ENCODE assay signal across 18 cellular contexts in genomic region chr9:115134941-115135340, GRCh38. TPM values are rescaled to one million over a fixed set of nuclear protein-coding genes. Genes with fewer than 3 reads are reported as not detected.
DNase-seq lines count a peak whose midpoint lies in the region; ATAC-seq, FAIRE-seq and TF ChIP-seq lines count a peak whose summit lies in the region.
"Had no signal": no experiment of that assay in that cellular context is flagged by ENCODE, and none has a peak within 500 bp of the region (broad histone marks: within the 10 kb centered on the region; RNA-seq: fewer than 3 reads in every experiment).

No MANE protein-coding gene starts in this region.

- H3K27ac Mint-ChIP-seq in astrocyte (ENCODE audit: unreplicated experiment) = no peak overlapping the region
- H3K27ac Mint-ChIP-seq: CD4-positive, CD25-positive, alpha-beta regulatory T cell had no signal

- no peak overlapping the region for H3K4me3 Mint-ChIP-seq in astrocyte (ENCODE audit: unreplicated experiment)
- H3K4me3 Mint-ChIP-seq: CD4-positive, CD25-positive, alpha-beta regulatory T cell had no signal

- H2BK15ac ChIP-seq in mesendoderm (replicated peaks; ENCODE audit: low read depth) = no peak overlapping the region

- 61% methylated on average over 4 of the region's 4 CpGs for WGBS in hepatocyte (ENCODE audit: low lambda C conversion rate, missing lambda C conversion rate)
- WGBS in stomach, 5 donors = 67 to 77% (median 71%) methylated on average over 4 of the region's 4 CpGs
- WGBS in mesendoderm (ENCODE audit: extremely low coverage, insufficient coverage, low lambda C conversion rate) = no CpG with 5 or more reads among the region's 4 CpGs
- WGBS in aorta, 2 donors = 66 to 71% methylated on average over 4 of the region's 4 CpGs
- 59 to 69% (median 62%) methylated on average over 4 of the region's 4 CpGs for WGBS in adrenal gland, 4 donors

- ATAC-seq in HG02798 (IDR thresholded peaks at IDR 0.05; ENCODE audit: poor library complexity, unreplicated experiment) (no peak), aorta (ENCODE audit: low FRiP score) (no peak)

- no peak overlapping the region for H3K56ac ChIP-seq in mesendoderm (ENCODE audit: low read length)

- no peak overlapping the region for H3K9ac ChIP-seq in astrocyte (ENCODE audit: low read length)
- H3K9ac ChIP-seq in mesendoderm (ENCODE audit: low read length) = no peak overlapping the region

- H3K79me1 ChIP-seq in mesendoderm (ENCODE audit: low read length) = no peaks in the 10 kb centered on the region

- no peak for TF ChIP-seq EP300 in stomach (IDR thresholded peaks at IDR 0.05)

- H2BK5ac ChIP-seq in mesendoderm (ENCODE audit: low read length) = no peak overlapping the region

- peaks cover 22% of the 10 kb centered on the region for H3K4me1 Mint-ChIP-seq in astrocyte (ENCODE audit: low read depth, unreplicated experiment)
- H3K4me1 Mint-ChIP-seq: CD4-positive, CD25-positive, alpha-beta regulatory T cell had no signal

- H2AFZ ChIP-seq in astrocyte (ENCODE audit: low read depth, low read length) = no peak overlapping the region
- H2AFZ ChIP-seq in hepatocyte = no peak overlapping the region

- no peaks in the 10 kb centered on the region for H3K36me3 Mint-ChIP-seq in astrocyte (ENCODE audit: low read depth, unreplicated experiment)
- H3K36me3 Mint-ChIP-seq: CD4-positive, CD25-positive, alpha-beta regulatory T cell had no signal

- H4K5ac ChIP-seq in mesendoderm (ENCODE audit: low read length) = no peak overlapping the region

- H3K4me1 ChIP-seq in astrocyte (ENCODE audit: insufficient read depth, low read length) (peaks cover 19% of the 10 kb centered on the region), hepatocyte (ENCODE audit: insufficient read depth) (no peaks in the 10 kb centered on the region), stomach (no peaks in the 10 kb centered on the region), mesendoderm (ENCODE audit: control insufficient read depth, low read depth, low read length) (no peaks in the 10 kb centered on the region), aorta (ENCODE audit: control insufficient read depth in 1 of 2, insufficient read depth in 2 of 2, low read length in 2 of 2) (no peaks in the 10 kb centered on the region), adrenal gland (replicated peaks in 1 of 2) (no peaks in the 10 kb centered on the region)

- no peak overlapping the region for H3K27ac ChIP-seq in astrocyte (ENCODE audit: low read depth, low read length)
- peak overlapping the region; percentile 2 for H3K27ac ChIP-seq in hepatocyte
- peak overlapping the region in 3 of 5 donors; percentile 10 to 31 (median 26) for H3K27ac ChIP-seq in stomach
- H3K27ac ChIP-seq in mesendoderm (ENCODE audit: low read depth, low read length) = no peak overlapping the region
- no peak overlapping the region for H3K27ac ChIP-seq in aorta (ENCODE audit: low read depth in 1 of 2, low read length in 2 of 2)
- no peak overlapping the region for H3K27ac ChIP-seq in adrenal gland

- no peak for TF ChIP-seq POLR2A in stomach (IDR thresholded peaks at IDR 0.05)
- no peak for TF ChIP-seq POLR2A in adrenal gland (IDR thresholded peaks at IDR 0.05)

- peak; percentile 91 for FAIRE-seq in astrocyte (lab: Jason Lieb, UNC)
- FAIRE-seq: G401.6 had no signal

- H3K9me3 ChIP-seq in astrocyte (ENCODE audit: insufficient read depth, low read depth, low read length) = no peaks in the 10 kb centered on the region
- H3K9me3 ChIP-seq in hepatocyte (ENCODE audit: low read depth) = no peaks in the 10 kb centered on the region
- H3K9me3 ChIP-seq in stomach = no peaks in the 10 kb centered on the region
- H3K9me3 ChIP-seq in aorta (ENCODE audit: control insufficient read depth, low read length) = no peaks in the 10 kb centered on the region
- H3K9me3 ChIP-seq in adrenal gland (replicated peaks in 1 of 3) = no peaks in the 10 kb centered on the region

- H4K8ac ChIP-seq in mesendoderm (ENCODE audit: low read depth, low read length) = no peak overlapping the region

- H2AK5ac ChIP-seq in mesendoderm (ENCODE audit: low read length) = no peak overlapping the region

- no peak overlapping the region for H2BK120ac ChIP-seq in mesendoderm (ENCODE audit: low read depth, low read length)

- H3K18ac ChIP-seq in mesendoderm (ENCODE audit: low read length) = no peak overlapping the region

- no peaks in the 10 kb centered on the region for H3K79me2 ChIP-seq in astrocyte (ENCODE audit: insufficient read depth, low read length)
- no peaks in the 10 kb centered on the region for H3K79me2 ChIP-seq in hepatocyte
- H3K79me2 ChIP-seq in mesendoderm (ENCODE audit: control insufficient read depth, insufficient read depth, low read length) = no peaks in the 10 kb centered on the region

- no peaks in the 10 kb centered on the region for H4K20me1 ChIP-seq in astrocyte (ENCODE audit: insufficient read depth, low read length)
- H4K20me1 ChIP-seq in hepatocyte (ENCODE audit: insufficient read depth, poor library complexity, severe bottlenecking) = no peaks in the 10 kb centered on the region

- DNase-seq in ELR (ENCODE audit: low read depth) (peak; percentile 37), astrocyte (ENCODE audit: low read depth) (peak; percentile 27), hepatocyte (ENCODE audit: low spot score) (no peak), stomach (no peak), mesendoderm (no peak), aorta (no peak), adrenal gland (no peak)
- DNase-seq: CD4-positive, CD25-positive, alpha-beta regulatory T cell; DMS79; H7; KBM-7; MV-4-11; NCI-H1417; NCI-H1930; NCI-H69; SIG-M5 had no signal

- H3K4ac ChIP-seq in mesendoderm (ENCODE audit: low read depth, low read length) = no peak overlapping the region

- no peaks in the 10 kb centered on the region for H3K27me3 Mint-ChIP-seq in astrocyte (ENCODE audit: low read depth, unreplicated experiment)

- H3K4me3 ChIP-seq in astrocyte (ENCODE audit: insufficient read depth, low read depth, low read length) (no peak overlapping the region), hepatocyte (no peak overlapping the region), stomach (no peak overlapping the region), mesendoderm (ENCODE audit: low read length) (no peak overlapping the region), aorta (ENCODE audit: low read length in 2 of 2) (no peak overlapping the region), adrenal gland (no peak overlapping the region)

- no peak overlapping the region for H3K23ac ChIP-seq in mesendoderm (ENCODE audit: low read length)

- H3K27me3 ChIP-seq in astrocyte (ENCODE audit: insufficient read depth, low read length) = no peaks in the 10 kb centered on the region
- H3K27me3 ChIP-seq in hepatocyte = no peaks in the 10 kb centered on the region
- H3K27me3 ChIP-seq in stomach = no peaks in the 10 kb centered on the region
- H3K27me3 ChIP-seq in mesendoderm (ENCODE audit: insufficient read depth, low read length, poor library complexity) = no peaks in the 10 kb centered on the region
- no peaks in the 10 kb centered on the region for H3K27me3 ChIP-seq in aorta (ENCODE audit: control insufficient read depth in 1 of 2, insufficient read depth in 2 of 2, low read length in 1 of 2)
- H3K27me3 ChIP-seq in adrenal gland = no peaks in the 10 kb centered on the region

- intact Hi-C loops in stomach (cut with DNase I; ENCODE audit: low total_unique reads) (no loop called here), aorta (cut with DNase I) (no loop called here), adrenal gland (cut with DNase I) (no loop called here)

- H3K4me2 ChIP-seq in astrocyte (ENCODE audit: low read length) = no peak overlapping the region
- no peak overlapping the region for H3K4me2 ChIP-seq in hepatocyte
- H3K4me2 ChIP-seq in mesendoderm (ENCODE audit: low read length) = no peak overlapping the region

- TF ChIP-seq CTCF in astrocyte (IDR thresholded peaks at IDR 0.05; ENCODE audit: insufficient read depth, low read depth, low read length) (no peak), hepatocyte (IDR thresholded peaks at IDR 0.05; ENCODE audit: poor library complexity) (no peak), stomach (IDR thresholded peaks at IDR 0.05) (no peak), adrenal gland (IDR thresholded peaks at IDR 0.05) (no peak)

- H3K9me3 Mint-ChIP-seq in astrocyte (ENCODE audit: unreplicated experiment) = peaks cover 4% of the 10 kb centered on the region

- H3K9me2 ChIP-seq in hepatocyte (replicated peaks; ENCODE audit: insufficient read depth) = no peaks in the 10 kb centered on the region

- H3K36me3 ChIP-seq in astrocyte (ENCODE audit: insufficient read depth, low read length) (no peaks in the 10 kb centered on the region), hepatocyte (replicated peaks; ENCODE audit: insufficient read depth, low read depth) (no peaks in the 10 kb centered on the region), stomach (no peaks in the 10 kb centered on the region), mesendoderm (ENCODE audit: control insufficient read depth, insufficient read depth, low read length) (no peaks in the 10 kb centered on the region), aorta (ENCODE audit: control insufficient read depth in 1 of 2, insufficient read depth in 2 of 2, low read length in 1 of 2) (no peaks in the 10 kb centered on the region), adrenal gland (replicated peaks in 1 of 2) (no peaks in the 10 kb centered on the region)

RNA-seq across cellular contexts. Expression of gene TNC, which starts 17.0 kb away (rescaled TPM):
- total RNA-seq in astrocyte = 747 and 1,099 TPM in 2 replicates
- total RNA-seq in hepatocyte = 18.1 and 20.9 TPM in 2 replicates
- 12.7 and 24.6 TPM in 2 replicates for polyA plus RNA-seq in hepatocyte
- 100 to 1,000 TPM in 4 of 5 donors, 10 to 100 TPM in 1; 52.2 to 265 (median 110) TPM for total RNA-seq in stomach
- polyA plus RNA-seq in stomach = 10 to 100 TPM in 1 of 3 donors, 1 to 10 TPM in 2; 3.5 to 14.6 (median 6.1) TPM
- polyA plus RNA-seq in mesendoderm (2013, experiment 1 of 2) = 16.1 TPM
- polyA plus RNA-seq in mesendoderm (2013, experiment 2 of 2) = 16.9 TPM
- 1,000 to 10,000 TPM in 1 of 2 donors, 100 to 1,000 TPM in 1; 117 to 1,047 TPM for total RNA-seq in aorta
- 10 to 100 TPM in 1 of 2 donors, 1 to 10 TPM in 1; 8.5 to 88.4 TPM for polyA plus RNA-seq in aorta
- total RNA-seq in adrenal gland = 10 to 100 TPM in 6 of 8 donors, 1 to 10 TPM in 2; 6.9 to 53.8 (median 14.1) TPM
- 1 to 10 TPM; 1.9 to 7.3 (median 2.7) TPM for polyA plus RNA-seq in adrenal gland
- total RNA-seq: CD4-positive, CD25-positive, alpha-beta regulatory T cell had no signal
- polyA plus RNA-seq: CD4-positive, CD25-positive, alpha-beta regulatory T cell had no signal

Comparison
In these comparisons a context has a peak if more than half of its experiments do, and no peak if none do; other contexts are left out.
1. DNase-seq: peak in ELR (single experiment) and astrocyte (single experiment); none in hepatocyte (single experiment), stomach (single experiment), mesendoderm (single experiment), aorta (0 of 2) and adrenal gland (0 of 7).
2. H3K27ac ChIP-seq: peak in hepatocyte (single experiment) and stomach (3 of 5); none in astrocyte (single experiment), mesendoderm (single experiment), aorta (0 of 2) and adrenal gland (0 of 5).